ENCODE assay signal across 7 cellular contexts in genomic region chr18:54358495-54358793, GRCh38. TPM values are rescaled to one million over a fixed set of nuclear protein-coding genes. Genes with fewer than 3 reads are reported as not detected.
DNase-seq lines count a peak whose midpoint lies in the region; ATAC-seq, FAIRE-seq and TF ChIP-seq lines count a peak whose summit lies in the region.

No MANE protein-coding gene starts in this region.

- no peak for TF ChIP-seq POLR2A in GM12891 (IDR thresholded peaks at IDR 0.05; ENCODE audit: low read depth, low read length)

- H3K27ac ChIP-seq in GM23338 (ENCODE audit: low read depth) (peak overlapping the region; percentile 75; the same call in 1 of the 2 replicates), mucosa of rectum (ENCODE audit: low read depth in 2 of 2, low read length in 2 of 2) (peak overlapping the region in 1 of 2 donors; percentile 58)

- H3F3A ChIP-seq in GM23338 (replicated peaks; ENCODE audit: low read depth), result no peaks in the 10 kb centered on the region

- H3K9me2 ChIP-seq in GM23338 (ENCODE audit: insufficient read depth), result no peaks in the 10 kb centered on the region

- DNase-seq in GM12891 (ENCODE audit: insufficient read length, low spot score), result no peak
- no peak for DNase-seq in GM23338 (ENCODE audit: low spot score)
- DNase-seq in NT2/D1 (ENCODE audit: low read depth, low spot score), result no peak
- DNase-seq in GM10266 (ENCODE audit: extremely low spot score), result no peak
- DNase-seq in GM13976 (ENCODE audit: low spot score), result no peak

- H3K4me2 ChIP-seq in GM23338, result peak overlapping the region; percentile 87

- peaks cover 13% of the 10 kb centered on the region for H3K27me3 Mint-ChIP-seq in GM23338 (ENCODE audit: insufficient read depth, low read depth, poor library complexity)

- H3K4me1 ChIP-seq in GM23338 (ENCODE audit: insufficient read depth) (peaks cover 8% of the 10 kb centered on the region; the same call in 1 of the 2 replicates), NT2/D1 (ENCODE audit: insufficient read depth, insufficient read length) (no peaks in the 10 kb centered on the region), endocrine pancreas (ENCODE audit: control insufficient read depth, insufficient read depth, low read length) (no peaks in the 10 kb centered on the region), mucosa of rectum (ENCODE audit: control insufficient read depth in 2 of 2, insufficient read depth in 2 of 2, low read length in 2 of 2) (peaks cover 5 to 9% of the 10 kb centered on the region in 2 donors)

- in situ Hi-C loops in GM13976 (cut with MboI; ENCODE audit: low sequenced_read_pairs, unreplicated experiment), result no loop called here

- H3K36me3 Mint-ChIP-seq in GM23338 (ENCODE audit: low read depth), result peaks cover 18% of the 10 kb centered on the region; the same call in 2 of the 3 replicates

- peak; percentile 35 for FAIRE-seq in GM12891 (lab: Jason Lieb, UNC)

- H3K27me3 ChIP-seq in GM23338 (ENCODE audit: insufficient read depth) (no peaks in the 10 kb centered on the region), NT2/D1 (ENCODE audit: insufficient read depth, insufficient read length) (no peaks in the 10 kb centered on the region), endocrine pancreas (ENCODE audit: control insufficient read depth, insufficient read depth, low read length) (no peaks in the 10 kb centered on the region), mucosa of rectum (ENCODE audit: control insufficient read depth in 2 of 2, insufficient read depth in 2 of 2, low read length in 2 of 2) (peaks cover 0 to 2% of the 10 kb centered on the region in 2 donors)

- H3K36me3 ChIP-seq in GM23338 (ENCODE audit: insufficient read depth), result peaks cover 16% of the 10 kb centered on the region
- H3K36me3 ChIP-seq in NT2/D1 (ENCODE audit: insufficient read depth, insufficient read length, low read length), result peaks cover 22% of the 10 kb centered on the region
- no peaks in the 10 kb centered on the region for H3K36me3 ChIP-seq in endocrine pancreas (ENCODE audit: control insufficient read depth, insufficient read depth, low read length)
- H3K36me3 ChIP-seq in mucosa of rectum (ENCODE audit: control insufficient read depth in 2 of 2, insufficient read depth in 2 of 2, low read length in 2 of 2), result no peaks in the 10 kb centered on the region

- TF ChIP-seq CTCF in GM23338 (conservative IDR thresholded peaks at IDR 0.05; ENCODE audit: low read depth in 2 of 2) (no peak), GM10266 (IDR thresholded peaks at IDR 0.05; ENCODE audit: control insufficient read depth, insufficient read depth, low read depth, missing control alignments) (no peak), GM13976 (IDR thresholded peaks at IDR 0.05; ENCODE audit: borderline replicate concordance, control extremely low read depth, extremely low read depth, insufficient read depth, missing control alignments) (no peak)

- H3K4me3 Mint-ChIP-seq in GM23338, result peak overlapping the region; percentile 100

- peak overlapping the region; percentile 90 for H2AFZ ChIP-seq in GM23338

- H4K20me1 ChIP-seq in GM23338 (replicated peaks; ENCODE audit: insufficient read depth), result no peaks in the 10 kb centered on the region

- peaks cover 20% of the 10 kb centered on the region for H3K79me2 ChIP-seq in GM23338 (replicated peaks; ENCODE audit: insufficient read depth)

- H3K4me3 ChIP-seq in GM23338 (peak overlapping the region; percentile 71), NT2/D1 (ENCODE audit: insufficient read length, low read depth) (peak overlapping the region; percentile 80), endocrine pancreas (ENCODE audit: control insufficient read depth, insufficient read depth, low read length) (peak overlapping the region; percentile 52), mucosa of rectum (ENCODE audit: low read length in 2 of 2) (peak overlapping the region; percentile 91 to 93)

- no peaks in the 10 kb centered on the region for H3K9me3 ChIP-seq in NT2/D1 (ENCODE audit: insufficient read depth, low read length)
- no peaks in the 10 kb centered on the region for H3K9me3 ChIP-seq in endocrine pancreas (ENCODE audit: control insufficient read depth, low read length)
- H3K9me3 ChIP-seq in mucosa of rectum (ENCODE audit: control insufficient read depth in 2 of 2, low read length in 2 of 2), result no peaks in the 10 kb centered on the region

- H3K9ac ChIP-seq in NT2/D1 (ENCODE audit: insufficient read length, low read depth) (peak overlapping the region; percentile 90), endocrine pancreas (ENCODE audit: control insufficient read depth, insufficient read depth, low read length) (peak overlapping the region; percentile 3), mucosa of rectum (ENCODE audit: low read depth in 1 of 2, low read length in 2 of 2) (peak overlapping the region; percentile 76 to 82)

- ATAC-seq in GM23338, result peak; percentile 50

- peaks cover 14% of the 10 kb centered on the region for H3K4me1 Mint-ChIP-seq in GM23338

- H3K27ac Mint-ChIP-seq in GM23338, result peak overlapping the region; percentile 95; the same call in 1 of the 2 replicates

- no peaks in the 10 kb centered on the region; the same call in 2 of the 3 replicates for H3K9me3 Mint-ChIP-seq in GM23338

TF ChIP-seq in GM12891, 5 proteins besides CTCF, POLR2A, EP300 and RAD21:
- TF ChIP-seq POLR2AphosphoS5 (IDR thresholded peaks at IDR 0.05; ENCODE audit: low read depth, low read length) (no peak), SPI1 (IDR thresholded peaks at IDR 0.05; ENCODE audit: low read depth, low read length) (no peak), POU2F2 (IDR thresholded peaks at IDR 0.05; ENCODE audit: low read depth, low read length) (no peak), TAF1 (IDR thresholded peaks at IDR 0.05; ENCODE audit: low read depth, low read length) (no peak), PAX5 (IDR thresholded peaks at IDR 0.05; ENCODE audit: insufficient read depth, low read length, severe bottlenecking) (no peak)
TF ChIP-seq in GM12891: peak in this region for 0.

TF ChIP-seq in GM23338, 12 proteins besides CTCF, POLR2A, EP300 and RAD21 (continues in another document):
- TF ChIP-seq, protein P1, sequence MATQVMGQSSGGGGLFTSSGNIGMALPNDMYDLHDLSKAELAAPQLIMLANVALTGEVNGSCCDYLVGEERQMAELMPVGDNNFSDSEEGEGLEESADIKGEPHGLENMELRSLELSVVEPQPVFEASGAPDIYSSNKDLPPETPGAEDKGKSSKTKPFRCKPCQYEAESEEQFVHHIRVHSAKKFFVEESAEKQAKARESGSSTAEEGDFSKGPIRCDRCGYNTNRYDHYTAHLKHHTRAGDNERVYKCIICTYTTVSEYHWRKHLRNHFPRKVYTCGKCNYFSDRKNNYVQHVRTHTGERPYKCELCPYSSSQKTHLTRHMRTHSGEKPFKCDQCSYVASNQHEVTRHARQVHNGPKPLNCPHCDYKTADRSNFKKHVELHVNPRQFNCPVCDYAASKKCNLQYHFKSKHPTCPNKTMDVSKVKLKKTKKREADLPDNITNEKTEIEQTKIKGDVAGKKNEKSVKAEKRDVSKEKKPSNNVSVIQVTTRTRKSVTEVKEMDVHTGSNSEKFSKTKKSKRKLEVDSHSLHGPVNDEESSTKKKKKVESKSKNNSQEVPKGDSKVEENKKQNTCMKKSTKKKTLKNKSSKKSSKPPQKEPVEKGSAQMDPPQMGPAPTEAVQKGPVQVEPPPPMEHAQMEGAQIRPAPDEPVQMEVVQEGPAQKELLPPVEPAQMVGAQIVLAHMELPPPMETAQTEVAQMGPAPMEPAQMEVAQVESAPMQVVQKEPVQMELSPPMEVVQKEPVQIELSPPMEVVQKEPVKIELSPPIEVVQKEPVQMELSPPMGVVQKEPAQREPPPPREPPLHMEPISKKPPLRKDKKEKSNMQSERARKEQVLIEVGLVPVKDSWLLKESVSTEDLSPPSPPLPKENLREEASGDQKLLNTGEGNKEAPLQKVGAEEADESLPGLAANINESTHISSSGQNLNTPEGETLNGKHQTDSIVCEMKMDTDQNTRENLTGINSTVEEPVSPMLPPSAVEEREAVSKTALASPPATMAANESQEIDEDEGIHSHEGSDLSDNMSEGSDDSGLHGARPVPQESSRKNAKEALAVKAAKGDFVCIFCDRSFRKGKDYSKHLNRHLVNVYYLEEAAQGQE (IDR thresholded peaks at IDR 0.05; ENCODE audit: unreplicated experiment), result no peak
- TF ChIP-seq EZH2phosphoT487 (IDR thresholded peaks at IDR 0.05; ENCODE audit: unreplicated experiment), result no peak
- TF ChIP-seq EZH2 (IDR thresholded peaks at IDR 0.05; ENCODE audit: low read depth, unreplicated experiment), result no peak
- TF ChIP-seq STAT1 (IDR thresholded peaks at IDR 0.05; ENCODE audit: unreplicated experiment), result no peak
- TF ChIP-seq POLR2AphosphoS5 (IDR thresholded peaks at IDR 0.05; ENCODE audit: low read depth), result no peak
- TF ChIP-seq CREB1 (CRISPR knock-in tag; IDR thresholded peaks at IDR 0.05; ENCODE audit: low read depth), result no peak
- no peak for TF ChIP-seq NANOG (IDR thresholded peaks at IDR 0.05; ENCODE audit: borderline replicate concordance)
- no peak for TF ChIP-seq JUNB (IDR thresholded peaks at IDR 0.05; ENCODE audit: unreplicated experiment)
- no peak for TF ChIP-seq ZNF114 (CRISPR knock-in tag; IDR thresholded peaks at IDR 0.05)
- no peak for TF ChIP-seq ETS1 (IDR thresholded peaks at IDR 0.05)

RNA-seq across cellular contexts. Expression of gene C18orf54, which starts 0.7 kb away (rescaled TPM):
- 0.59 TPM for polyA plus RNA-seq in GM12891 (2012; ENCODE audit: low read depth, missing spikeins)
- 29.6 and 35.0 TPM in 2 replicates for total RNA-seq in GM23338 (2014; rRNA removed; shearing (Covaris generic))
- polyA plus RNA-seq in GM23338 (2016; fragmentation: Nextera tagmentation; extraction: Ambion mirVana), result 11.1 and 13.9 TPM in 2 replicates

RNA-seq across cellular contexts. Expression of gene STARD6, which starts 0.8 kb away (rescaled TPM):
- polyA plus RNA-seq in GM12891 (2012; ENCODE audit: low read depth, missing spikeins), result 0.41 TPM
- total RNA-seq in GM23338 (2014; rRNA removed; shearing (Covaris generic)), result not detected in 2 replicates
- polyA plus RNA-seq in GM23338 (2016; fragmentation: Nextera tagmentation; extraction: Ambion mirVana), result not detected in 2 replicates

Comparison
In these comparisons a context has a peak if more than half of its experiments do, and no peak if none do; other contexts are left out.
1. H3K9ac ChIP-seq: peak in every context shown above with its lines; median percentile 90 in NT2/D1; 79 in mucosa of rectum; 3 in endocrine pancreas.